In the genomic region with DNA sequence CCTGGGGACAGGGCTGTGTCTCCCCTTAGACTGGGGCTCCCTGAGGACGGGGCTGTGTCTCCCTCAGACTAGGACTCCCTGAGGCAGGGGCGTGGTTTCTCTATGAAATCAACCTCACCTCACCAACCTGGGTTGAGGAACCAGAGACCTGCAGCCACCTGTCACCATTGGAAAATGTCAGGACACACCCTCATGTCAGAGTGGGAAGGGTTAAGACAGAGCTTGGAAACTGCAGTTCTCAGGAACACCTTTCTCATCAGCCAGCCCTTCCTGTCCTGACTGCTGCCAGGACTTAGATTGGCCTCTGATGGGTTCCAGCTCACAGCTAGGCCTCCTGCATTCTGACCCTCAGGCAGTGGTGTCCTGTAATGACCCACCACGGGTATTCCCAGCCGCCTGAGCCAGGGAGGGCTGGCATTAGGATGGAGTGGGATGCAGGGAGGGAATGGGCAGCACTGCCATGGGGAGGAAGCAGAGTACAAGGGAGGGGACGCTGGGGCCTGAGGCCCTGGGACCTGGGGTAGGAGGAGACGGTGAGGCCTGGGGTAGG, we compare ENCODE assay signal across 12 cellular contexts.
DNase-seq lines count a peak whose midpoint lies in the region; ATAC-seq, FAIRE-seq and TF ChIP-seq lines count a peak whose summit lies in the region.
"Had no signal": no experiment of that assay in that cellular context is flagged by ENCODE, and none has a peak within 500 bp of the region (broad histone marks: within the 10 kb centered on the region; RNA-seq: fewer than 3 reads in every experiment).

No MANE protein-coding gene starts in this region.

- no peaks in the 10 kb centered on the region for H3K36me3 ChIP-seq in small intestine (ENCODE audit: control insufficient read depth in 2 of 2, insufficient read depth in 2 of 2, low read length in 2 of 2)
- H3K36me3 ChIP-seq: left lung had no signal

- peaks cover 0 to 2% of the 10 kb centered on the region in 2 donors for H3K4me1 ChIP-seq in small intestine (ENCODE audit: control insufficient read depth in 2 of 2, insufficient read depth in 1 of 2, low read depth in 1 of 2, low read length in 1 of 2)

- no peaks in the 10 kb centered on the region for H3K27me3 ChIP-seq in small intestine (ENCODE audit: control insufficient read depth in 2 of 2, insufficient read depth in 2 of 2, low read length in 2 of 2)
- H3K27me3 ChIP-seq: left lung had no signal

- no peak for ATAC-seq in stimulated activated effector memory CD8-positive, alpha-beta T cell treated with anti-CD3 and anti-CD28 coated beads, Interleukin-12 subunit alpha, Interleukin-12 subunit beta, amount 100 ng/mL, for 72 hours
- ATAC-seq in activated CD8-positive, alpha-beta T cell treated with anti-CD3 and anti-CD28 coated beads for 36 hours = no peak

- H3K27me3 Mint-ChIP-seq in activated CD4-positive, alpha-beta T cell treated with anti-CD3 and anti-CD28 coated beads, Interleukin-2, amount 10 ng/mL, durations not matched to agents 7 days and 5 days = peaks cover 2% of the 10 kb centered on the region
- peaks cover 2% of the 10 kb centered on the region for H3K27me3 Mint-ChIP-seq in activated CD8-positive, alpha-beta T cell treated with anti-CD3 and anti-CD28 coated beads for 36 hours

- H3K4me3 ChIP-seq in small intestine (ENCODE audit: low read depth in 1 of 2, low read length in 2 of 2) = no peak overlapping the region
- H3K4me3 ChIP-seq: left lung had no signal

- peak; percentile 69 for FAIRE-seq in HTR-8/SVneo (lab: Jason Lieb, UNC)
- no peak for FAIRE-seq in small intestine (lab: Jason Lieb, UNC)

- no peaks in the 10 kb centered on the region for H3K9me3 Mint-ChIP-seq in stimulated activated effector memory CD8-positive, alpha-beta T cell treated with anti-CD3 and anti-CD28 coated beads, Interleukin-12 subunit alpha, Interleukin-12 subunit beta, amount 100 ng/mL, for 72 hours
- H3K9me3 Mint-ChIP-seq in activated CD4-positive, alpha-beta T cell treated with anti-CD3 and anti-CD28 coated beads, Interleukin-2, amount 10 ng/mL, durations not matched to agents 7 days and 5 days = no peaks in the 10 kb centered on the region
- no peaks in the 10 kb centered on the region for H3K9me3 Mint-ChIP-seq in activated CD8-positive, alpha-beta T cell treated with anti-CD3 and anti-CD28 coated beads for 36 hours

- DNase-seq in HTR-8/SVneo (ENCODE audit: insufficient read length, low spot score) = no peak
- DNase-seq in kidney tubule cell (ENCODE audit: low spot score) = peak; percentile 72
- DNase-seq in small intestine = peak; percentile 32
- no peak for DNase-seq in NAMALWA (ENCODE audit: low spot score)
- no peak for DNase-seq in stimulated activated effector memory CD8-positive, alpha-beta T cell treated with anti-CD3 and anti-CD28 coated beads, Interleukin-12 subunit alpha, Interleukin-12 subunit beta, amount 100 ng/mL, for 72 hours (ENCODE audit: low spot score in 2 of 2)
- DNase-seq in activated CD4-positive, alpha-beta T cell treated with anti-CD3 and anti-CD28 coated beads, Interleukin-2, amount 10 ng/mL, durations not matched to agents 7 days and 5 days = no peak
- DNase-seq in activated CD8-positive, alpha-beta T cell treated with anti-CD3 and anti-CD28 coated beads for 36 hours = no peak
- DNase-seq: activated CD8-positive, alpha-beta memory T cell treated with anti-CD3 and anti-CD28 coated beads, Interleukin-2, amount 50 U/mL, for 48 hours; CD4-positive, alpha-beta memory T cell; stimulated activated CD4-positive, alpha-beta T cell treated with anti-CD3 and anti-CD28 coated beads, Interleukin-12 subunit alpha, Interleukin-12 subunit beta, amount 100 ng/mL, for 4 hours had no signal

- POLR2A ChIA-PET in activated CD4-positive, alpha-beta T cell treated with anti-CD3 and anti-CD28 coated beads, Interleukin-2, amount 10 ng/mL, durations not matched to agents 7 days and 5 days (lab: Charles Lee) = no interaction called here
- POLR2A ChIA-PET in activated CD8-positive, alpha-beta T cell treated with anti-CD3 and anti-CD28 coated beads for 36 hours (lab: Charles Lee) = interaction anchor here (1.6 kb wide), 1 partner anchor 40 kb away, joined by 3 read pairs; no protein-coding TSS in a partner anchor

- no peak overlapping the region for H3K4me3 Mint-ChIP-seq in stimulated activated effector memory CD8-positive, alpha-beta T cell treated with anti-CD3 and anti-CD28 coated beads, Interleukin-12 subunit alpha, Interleukin-12 subunit beta, amount 100 ng/mL, for 72 hours
- no peak overlapping the region for H3K4me3 Mint-ChIP-seq in activated CD4-positive, alpha-beta T cell treated with anti-CD3 and anti-CD28 coated beads, Interleukin-2, amount 10 ng/mL, durations not matched to agents 7 days and 5 days
- no peak overlapping the region for H3K4me3 Mint-ChIP-seq in activated CD8-positive, alpha-beta T cell treated with anti-CD3 and anti-CD28 coated beads for 36 hours
- H3K4me3 Mint-ChIP-seq: CD4-positive, alpha-beta memory T cell had no signal

- WGBS in small intestine, 3 donors = 60 to 76% (median 66%) methylated on average over 6 of the region's 6 CpGs

- no peak overlapping the region for H3K27ac Mint-ChIP-seq in stimulated activated effector memory CD8-positive, alpha-beta T cell treated with anti-CD3 and anti-CD28 coated beads, Interleukin-12 subunit alpha, Interleukin-12 subunit beta, amount 100 ng/mL, for 72 hours
- no peak overlapping the region for H3K27ac Mint-ChIP-seq in activated CD4-positive, alpha-beta T cell treated with anti-CD3 and anti-CD28 coated beads, Interleukin-2, amount 10 ng/mL, durations not matched to agents 7 days and 5 days
- no peak overlapping the region for H3K27ac Mint-ChIP-seq in activated CD8-positive, alpha-beta T cell treated with anti-CD3 and anti-CD28 coated beads for 36 hours
- H3K27ac Mint-ChIP-seq: CD4-positive, alpha-beta memory T cell had no signal

- H3K27ac ChIP-seq in cingulate gyrus (ENCODE audit: low read depth, low read length) (peak overlapping the region; percentile 41), small intestine (ENCODE audit: low read depth in 1 of 2, low read length in 1 of 2) (peak overlapping the region in 1 of 2 donors; percentile 28)
- H3K27ac ChIP-seq: left lung had no signal

- intact Hi-C loops in activated CD8-positive, alpha-beta T cell treated with anti-CD3 and anti-CD28 coated beads for 36 hours (cut with micrococcal nuclease) = no loop called here

- no peak for TF ChIP-seq CTCF in activated CD8-positive, alpha-beta T cell treated with anti-CD3 and anti-CD28 coated beads for 36 hours (IDR thresholded peaks at IDR 0.05)

- no peaks in the 10 kb centered on the region for H3K9me3 ChIP-seq in small intestine (ENCODE audit: control insufficient read depth, low read depth)
- H3K9me3 ChIP-seq: left lung had no signal

- H3K36me3 Mint-ChIP-seq in stimulated activated effector memory CD8-positive, alpha-beta T cell treated with anti-CD3 and anti-CD28 coated beads, Interleukin-12 subunit alpha, Interleukin-12 subunit beta, amount 100 ng/mL, for 72 hours = no peaks in the 10 kb centered on the region
- H3K36me3 Mint-ChIP-seq in activated CD4-positive, alpha-beta T cell treated with anti-CD3 and anti-CD28 coated beads, Interleukin-2, amount 10 ng/mL, durations not matched to agents 7 days and 5 days (ENCODE audit: low read depth) = no peaks in the 10 kb centered on the region
- no peaks in the 10 kb centered on the region for H3K36me3 Mint-ChIP-seq in activated CD8-positive, alpha-beta T cell treated with anti-CD3 and anti-CD28 coated beads for 36 hours (ENCODE audit: low read depth)
- H3K36me3 Mint-ChIP-seq: CD4-positive, alpha-beta memory T cell had no signal

- peaks cover 7% of the 10 kb centered on the region for H3K4me1 Mint-ChIP-seq in stimulated activated effector memory CD8-positive, alpha-beta T cell treated with anti-CD3 and anti-CD28 coated beads, Interleukin-12 subunit alpha, Interleukin-12 subunit beta, amount 100 ng/mL, for 72 hours
- H3K4me1 Mint-ChIP-seq in activated CD4-positive, alpha-beta T cell treated with anti-CD3 and anti-CD28 coated beads, Interleukin-2, amount 10 ng/mL, durations not matched to agents 7 days and 5 days = peaks cover 18% of the 10 kb centered on the region
- peaks cover 11% of the 10 kb centered on the region for H3K4me1 Mint-ChIP-seq in activated CD8-positive, alpha-beta T cell treated with anti-CD3 and anti-CD28 coated beads for 36 hours (ENCODE audit: low read depth)
- H3K4me1 Mint-ChIP-seq: CD4-positive, alpha-beta memory T cell had no signal

- CTCF ChIA-PET in activated CD4-positive, alpha-beta T cell treated with anti-CD3 and anti-CD28 coated beads, Interleukin-2, amount 10 ng/mL, durations not matched to agents 7 days and 5 days (lab: Charles Lee) = interaction anchor here (1.1 to 1.7 kb wide), 3 partner anchors 12 to 28 kb away, joined by 3 to 5 read pairs (median 4); no protein-coding TSS in a partner anchor
- CTCF ChIA-PET in activated CD8-positive, alpha-beta T cell treated with anti-CD3 and anti-CD28 coated beads for 36 hours (lab: Charles Lee) = interaction anchor here (0.7 to 1.5 kb wide), 4 partner anchors 11 to 31 kb away, joined by 3 to 6 read pairs (median 4); no protein-coding TSS in a partner anchor

Comparison
In these comparisons a context has a peak if more than half of its experiments do, and no peak if none do; other contexts are left out.
1. DNase-seq: peak in kidney tubule cell (single experiment) and small intestine (single experiment); none in HTR-8/SVneo (single experiment), NAMALWA (single experiment), stimulated activated effector memory CD8-positive, alpha-beta T cell treated with anti-CD3 and anti-CD28 coated beads, Interleukin-12 subunit alpha, Interleukin-12 subunit beta, amount 100 ng/mL, for 72 hours (0 of 2), activated CD4-positive, alpha-beta T cell treated with anti-CD3 and anti-CD28 coated beads, Interleukin-2, amount 10 ng/mL, durations not matched to agents 7 days and 5 days (single experiment) and activated CD8-positive, alpha-beta T cell treated with anti-CD3 and anti-CD28 coated beads for 36 hours (single experiment).